In the genomic region with DNA sequence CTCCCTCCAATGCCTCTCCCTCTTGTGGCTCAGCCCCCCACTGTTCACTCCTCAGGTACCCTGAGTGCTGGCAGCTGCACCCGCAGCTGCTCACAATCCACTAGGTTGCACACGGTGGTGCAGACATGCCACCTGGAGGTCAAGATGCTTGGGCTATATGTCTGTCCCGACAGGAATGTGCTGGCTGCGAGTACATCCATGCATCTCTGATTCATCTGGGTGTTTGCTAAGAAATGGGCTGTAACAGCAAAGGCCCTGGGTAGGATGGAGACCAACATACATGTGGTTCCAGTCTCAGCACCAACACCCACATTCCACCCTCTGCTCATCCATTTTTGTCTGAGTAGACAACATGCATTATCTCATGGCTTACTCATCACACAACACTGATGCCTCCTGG, we compare ENCODE assay signal across 25 cellular contexts.
"Had no signal": no experiment of that assay in that cellular context is flagged by ENCODE, and none has a peak within 500 bp of the region (broad histone marks: within the 10 kb centered on the region; RNA-seq: fewer than 3 reads in every experiment).

No MANE protein-coding gene starts in this region.

- H3K4me2 ChIP-seq: SK-N-SH had no signal

- H3K27me3 ChIP-seq: adrenal gland, Peyer's patch, SJCRH30 had no signal

- DNase-seq: activated CD4-positive, alpha-beta memory T cell treated with anti-CD3 and anti-CD28 coated beads for 36 hours; activated CD4-positive, alpha-beta T cell treated with anti-CD3 and anti-CD28 coated beads, Interleukin-2, amount 10 ng/mL, durations not matched to agents 7 days and 5 days; activated CD4-positive, CD25-positive, alpha-beta regulatory T cell; activated gamma-delta T cell; activated naive CD4-positive, alpha-beta T cell treated with anti-CD3 and anti-CD28 coated beads, Interleukin-2, amount 50 U/mL, for 16 hours; activated naive CD8-positive, alpha-beta T cell treated with anti-CD3 and anti-CD28 coated beads, Interleukin-2, amount 10 ng/mL, durations not matched to agents 7 days and 5 days; activated T-cell treated with anti-CD3 and anti-CD28 coated beads for 4 hours; anterior cingulate cortex; caudate nucleus; KG1; NCI-H1048; NCI-H146; NCI-H187 treated with DMSO at 0.1 percent for 48 hours; NCI-H2081 treated with DMSO at 0.1 percent for 48 hours; NCI-H446; NCI-H524; Right ventricle myocardium superior; SJCRH30; SK-N-SH; T-helper 1 cell had no signal

- ATAC-seq: activated T-helper 17 cell treated with anti-CD3 and anti-CD28 coated beads, Interleukin-2, amount 50 U/mL, for 72 hours had no signal

- H3K36me3 ChIP-seq: adrenal gland had no signal

- H3K4me3 ChIP-seq: adrenal gland, Peyer's patch, SJCRH30 had no signal

- H3K27ac ChIP-seq: adrenal gland, Peyer's patch, RWPE1, SJCRH30, VCaP had no signal

- H3K4me1 ChIP-seq: adrenal gland, Peyer's patch, SJCRH30 had no signal

- H3K9ac ChIP-seq: SK-N-SH had no signal
